ENCODE assay signal across 8 cellular contexts in genomic region chr17:8383143-8383974, GRCh38. TPM values are rescaled to one million over a fixed set of nuclear protein-coding genes. Genes with fewer than 3 reads are reported as not detected.
DNase-seq lines count a peak whose midpoint lies in the region; ATAC-seq and TF ChIP-seq lines count a peak whose summit lies in the region.

Gene RPL26, minus strand, starts transcription at chr17:8383193. Its CDS starts 883 bp downstream, at chr17:8382310.

- TF ChIP-seq CTCF in kidney epithelial cell (IDR thresholded peaks at IDR 0.05; ENCODE audit: insufficient read depth, low read length, poor library complexity, severe bottlenecking), result peak; percentile 91

- no peaks in the 10 kb centered on the region for H3K27me3 ChIP-seq in kidney epithelial cell (ENCODE audit: control insufficient read depth, insufficient read depth, low read length)

- DNase-seq in AG20443 (ENCODE audit: low spot score) (peak; percentile 94), NCI-H446 treated with DMSO at 0.1 percent for 48 hours (lab: John Stamatoyannopoulos, UW) (peak; percentile 95), cerebellum (ENCODE audit: low spot score) (peak; percentile 94), kidney epithelial cell (ENCODE audit: low read depth) (peak; percentile 91)
- peak; percentile 94 for DNase-seq in activated CD4-positive, CD25-positive, alpha-beta regulatory T cell treated with anti-CD3 and anti-CD28 coated beads, Interleukin-2, amount 50 U/mL, for 72 hours
- peak; percentile 78 to 91 for DNase-seq in stimulated activated CD4-positive, alpha-beta T cell treated with anti-CD3 and anti-CD28 coated beads, Interleukin-1b, Interleukin-23, amount 100 ng/mL, for 1 hour (ENCODE audit: low read depth in 2 of 2)

- peaks cover 1% of the 10 kb centered on the region for H3K36me3 ChIP-seq in kidney epithelial cell (ENCODE audit: control insufficient read depth, insufficient read depth, low read length)

- H3K4me3 ChIP-seq in kidney epithelial cell (ENCODE audit: low read depth, low read length), result peak within 1 kb of the TSS; percentile 77

- ATAC-seq in GM19025 (IDR thresholded peaks at IDR 0.05; ENCODE audit: low read depth, unreplicated experiment), result peak; percentile 87
- ATAC-seq in HG03354 (IDR thresholded peaks at IDR 0.05; ENCODE audit: poor library complexity, severe bottlenecking, unreplicated experiment), result peak; percentile 90

RNA-seq across cellular contexts. Expression of gene RPL26, which starts in this region (rescaled TPM):
- total RNA-seq in cerebellum (1,440 TPM), kidney epithelial cell (6,130 and 6,972 TPM in 2 replicates)

Comparison
In these comparisons a context has a peak if more than half of its experiments do, and no peak if none do; other contexts are left out.
1. Peak in every context shown above with its lines: DNase-seq, ATAC-seq and H3K4me3 ChIP-seq.